In the genomic region with DNA sequence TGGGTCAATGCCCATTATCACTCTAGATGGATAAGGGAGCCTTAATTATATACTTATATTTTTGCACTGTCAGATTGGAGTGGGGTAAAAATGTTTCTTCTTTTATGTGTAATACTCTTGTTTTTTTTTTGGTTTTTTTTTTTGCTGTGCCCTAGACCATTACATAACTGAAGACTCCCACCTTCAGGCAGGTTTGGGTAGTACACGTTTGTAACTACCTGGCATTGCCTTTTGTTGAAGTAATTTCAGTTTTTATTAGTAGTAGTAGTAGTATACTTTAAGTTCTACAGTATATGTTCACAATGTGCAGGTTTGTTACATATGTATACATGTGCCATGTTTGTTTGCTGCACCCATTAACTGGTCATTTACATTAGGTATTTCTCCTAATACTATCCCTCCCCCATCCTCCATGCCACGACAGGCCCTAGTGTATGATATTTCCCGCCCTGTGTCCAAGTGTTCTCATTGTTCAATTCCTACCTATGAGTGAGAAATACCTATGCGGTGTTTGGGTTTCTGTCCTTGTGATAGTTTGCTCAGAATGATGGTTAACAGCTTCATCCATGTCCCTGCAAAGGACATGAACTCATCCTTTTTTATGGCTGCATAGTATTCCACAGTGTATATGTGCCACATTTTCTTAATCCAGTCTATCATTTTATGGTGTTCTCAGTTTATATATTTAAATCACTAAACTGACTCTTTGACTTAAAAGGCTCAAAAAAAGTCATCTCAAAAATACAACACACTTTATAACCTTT, we compare ENCODE assay signal across 8 cellular contexts.
DNase-seq lines count a peak whose midpoint lies in the region; ATAC-seq and TF ChIP-seq lines count a peak whose summit lies in the region.
"Not testable (repeated sequence)": the region's sequence is repeated elsewhere in the genome, so short reads cannot be mapped to it uniquely, and the experiment has no call there.

No MANE protein-coding gene starts in this region.

- not testable (repeated sequence) for H3K27me3 Mint-ChIP-seq in CD8-positive, alpha-beta T cell (ENCODE audit: low read depth); activated T-helper 2 cell treated with anti-CD3 and anti-CD28 coated beads, Interferon-gamma antibody, Interleukin-2, Interleukin-4, amounts not matched to agents 10 μg/mL and 5 μg/mL and 100 μg/mL, durations not matched to agents 14 hours and 24 hours and 36 hours (ENCODE audit: low read depth); endothelial cell (ENCODE audit: unreplicated experiment)

- not testable (repeated sequence) for H4K8ac ChIP-seq in mesendoderm (ENCODE audit: low read depth, low read length)

- not testable (repeated sequence) for H3K4me3 Mint-ChIP-seq in CD8-positive, alpha-beta T cell; activated T-helper 2 cell treated with anti-CD3 and anti-CD28 coated beads, Interferon-gamma antibody, Interleukin-2, Interleukin-4, amounts not matched to agents 10 μg/mL and 5 μg/mL and 100 μg/mL, durations not matched to agents 14 hours and 24 hours and 36 hours (ENCODE audit: low read depth)
- H3K4me3 Mint-ChIP-seq in endothelial cell (ENCODE audit: unreplicated experiment), result peak overlapping the region; percentile 21

- CTCF ChIA-PET in CD8-positive, alpha-beta T cell (lab: Charles Lee), result interaction anchor here (0.6 kb wide), 1 partner anchor 306 kb away, joined by 3 read pairs; no protein-coding TSS in a partner anchor
- CTCF ChIA-PET in HEK293 (lab: Yijun Ruan, JAX), result interaction anchor here (1.0 kb wide), 1 partner anchor 45 kb away, joined by 4 read pairs; no protein-coding TSS in a partner anchor

- H3K4me1 Mint-ChIP-seq in CD8-positive, alpha-beta T cell (ENCODE audit: low read depth); activated T-helper 2 cell treated with anti-CD3 and anti-CD28 coated beads, Interferon-gamma antibody, Interleukin-2, Interleukin-4, amounts not matched to agents 10 μg/mL and 5 μg/mL and 100 μg/mL, durations not matched to agents 14 hours and 24 hours and 36 hours (ENCODE audit: low read depth); endothelial cell (ENCODE audit: unreplicated experiment): not testable (repeated sequence)

- POLR2A ChIA-PET in CD8-positive, alpha-beta T cell (lab: Charles Lee); HEK293 (lab: Yijun Ruan, JAX): not testable (repeated sequence)

- WGBS in mesendoderm (ENCODE audit: extremely low coverage, insufficient coverage, low lambda C conversion rate), result no CpG with 5 or more reads among the region's 4 CpGs

- H3K23ac ChIP-seq in mesendoderm (ENCODE audit: low read length), result not testable (repeated sequence)

- H3K4ac ChIP-seq in mesendoderm (ENCODE audit: low read depth, low read length), result not testable (repeated sequence)

- not testable (repeated sequence) for H3K18ac ChIP-seq in mesendoderm (ENCODE audit: low read length)

- not testable (repeated sequence) for H3K4me3 ChIP-seq in CD8-positive, alpha-beta T cell (ENCODE audit: low read depth, low read length); HEK293 (ENCODE audit: low read depth, low read length); mesendoderm (ENCODE audit: low read length)

- not testable (repeated sequence) for H2BK15ac ChIP-seq in mesendoderm (replicated peaks; ENCODE audit: low read depth)

- peak; percentile 70 for ATAC-seq in CD8-positive, alpha-beta T cell

- peak overlapping the region; percentile 29 for H3K27ac Mint-ChIP-seq in CD8-positive, alpha-beta T cell
- H3K27ac Mint-ChIP-seq in activated T-helper 2 cell treated with anti-CD3 and anti-CD28 coated beads, Interferon-gamma antibody, Interleukin-2, Interleukin-4, amounts not matched to agents 10 μg/mL and 5 μg/mL and 100 μg/mL, durations not matched to agents 14 hours and 24 hours and 36 hours; endothelial cell (ENCODE audit: unreplicated experiment): not testable (repeated sequence)

- H3K79me2 ChIP-seq in mesendoderm (ENCODE audit: control insufficient read depth, insufficient read depth, low read length), result not testable (repeated sequence)

- TF ChIP-seq CTCF in CD8-positive, alpha-beta T cell (IDR thresholded peaks at IDR 0.05), result peak; percentile 59
- not testable (repeated sequence) for TF ChIP-seq CTCF in HEK293 (tag by site-specific recombination; IDR thresholded peaks at IDR 0.05)
- TF ChIP-seq CTCF in endothelial cell (IDR thresholded peaks at IDR 0.05; ENCODE audit: unreplicated experiment), result peak; percentile 27

- not testable (repeated sequence) for H2BK120ac ChIP-seq in mesendoderm (ENCODE audit: low read depth, low read length)

- intact Hi-C loops in CD8-positive, alpha-beta T cell (cut with DNase I, micrococcal nuclease), result loop anchor here (2.0 to 5.0 kb wide), 3 partner anchors 192 to 306 kb away; no protein-coding TSS in a partner anchor
- intact Hi-C loops in activated T-helper 2 cell treated with anti-CD3 and anti-CD28 coated beads, Interferon-gamma antibody, Interleukin-2, Interleukin-4, amounts not matched to agents 10 μg/mL and 5 μg/mL and 100 μg/mL, durations not matched to agents 14 hours and 24 hours and 36 hours (cut with micrococcal nuclease), result not testable (repeated sequence)

- H3K36me3 Mint-ChIP-seq in CD8-positive, alpha-beta T cell, result peaks cover 28% of the 10 kb centered on the region
- peaks cover 32% of the 10 kb centered on the region for H3K36me3 Mint-ChIP-seq in activated T-helper 2 cell treated with anti-CD3 and anti-CD28 coated beads, Interferon-gamma antibody, Interleukin-2, Interleukin-4, amounts not matched to agents 10 μg/mL and 5 μg/mL and 100 μg/mL, durations not matched to agents 14 hours and 24 hours and 36 hours (ENCODE audit: low read depth)
- H3K36me3 Mint-ChIP-seq in endothelial cell (ENCODE audit: low read depth, unreplicated experiment), result peaks cover 26% of the 10 kb centered on the region

- not testable (repeated sequence) for H2AK5ac ChIP-seq in mesendoderm (ENCODE audit: low read length)

- H3K4me2 ChIP-seq in mesendoderm (ENCODE audit: low read length), result not testable (repeated sequence)

- not testable (repeated sequence) for H3K27me3 ChIP-seq in CD8-positive, alpha-beta T cell (ENCODE audit: insufficient read depth, low read length); mesendoderm (ENCODE audit: insufficient read depth, low read length, poor library complexity)

- not testable (repeated sequence) for H4K5ac ChIP-seq in mesendoderm (ENCODE audit: low read length)

- H3K79me1 ChIP-seq in mesendoderm (ENCODE audit: low read length), result not testable (repeated sequence)

- H3K9me3 Mint-ChIP-seq in CD8-positive, alpha-beta T cell; activated T-helper 2 cell treated with anti-CD3 and anti-CD28 coated beads, Interferon-gamma antibody, Interleukin-2, Interleukin-4, amounts not matched to agents 10 μg/mL and 5 μg/mL and 100 μg/mL, durations not matched to agents 14 hours and 24 hours and 36 hours; endothelial cell (ENCODE audit: unreplicated experiment): not testable (repeated sequence)

- H2BK5ac ChIP-seq in mesendoderm (ENCODE audit: low read length), result not testable (repeated sequence)

- not testable (repeated sequence) for H3K36me3 ChIP-seq in CD8-positive, alpha-beta T cell (ENCODE audit: insufficient read depth, low read length); mesendoderm (ENCODE audit: control insufficient read depth, insufficient read depth, low read length)
- H3K36me3 ChIP-seq in HEK293 (ENCODE audit: control insufficient read depth in 2 of 2, insufficient read depth in 1 of 2, low read length in 2 of 2), result peaks cover 0 to 14% of the 10 kb centered on the region in 2 experiments; a peak in 1 of 3 replicates

- H3K27ac ChIP-seq in CD8-positive, alpha-beta T cell (ENCODE audit: low read depth, low read length); HEK293 (ENCODE audit: extremely low read depth, low read depth, low read length); mesendoderm (ENCODE audit: low read depth, low read length): not testable (repeated sequence)

- peak; percentile 11 to 62 (median 52) for DNase-seq in CD8-positive, alpha-beta T cell
- peak; percentile 32 for DNase-seq in NCI-H2227 treated with DMSO at 0.1 percent for 48 hours (lab: John Stamatoyannopoulos, UW)
- peak in 4 of 5 experiments; percentile 10 to 54 (median 30) for DNase-seq in T-helper 2 cell
- DNase-seq in activated T-helper 2 cell treated with anti-CD3 and anti-CD28 coated beads, Interferon-gamma antibody, Interleukin-2, Interleukin-4, amounts not matched to agents 10 μg/mL and 5 μg/mL and 100 μg/mL, durations not matched to agents 14 hours and 24 hours and 36 hours (ENCODE audit: low spot score), result peak; percentile 20
- peak; percentile 38 for DNase-seq in endothelial cell (ENCODE audit: low spot score)
- peak; percentile 48 for DNase-seq in mesendoderm
- peak in 5 of 6 experiments; percentile 21 to 55 (median 44) for DNase-seq in stimulated activated naive CD4-positive, alpha-beta T cell (lab: John Stamatoyannopoulos, UW)

- not testable (repeated sequence) for H3K4me1 ChIP-seq in CD8-positive, alpha-beta T cell (ENCODE audit: insufficient read depth, low read length); HEK293 (ENCODE audit: control insufficient read depth, insufficient read depth, low read length); mesendoderm (ENCODE audit: control insufficient read depth, low read depth, low read length)

- not testable (repeated sequence) for H3K56ac ChIP-seq in mesendoderm (ENCODE audit: low read length)

- not testable (repeated sequence) for H3K9me3 ChIP-seq in CD8-positive, alpha-beta T cell (ENCODE audit: low read length); HEK293 (ENCODE audit: control insufficient read depth, insufficient read depth, low read depth, low read length)

- H3K9ac ChIP-seq in mesendoderm (ENCODE audit: low read length), result not testable (repeated sequence)

TF ChIP-seq in HEK293, 187 proteins besides CTCF, POLR2A, EP300 and RAD21 (continues in another document):
- TF ChIP-seq ZNF146 (tag by site-specific recombination; IDR thresholded peaks at IDR 0.05), result peak; percentile 99
